Comparison of ENCODE assay signal across 8 cellular contexts in genomic region chr16:85935957-85936760, GRCh38. TPM values are rescaled to one million over a fixed set of nuclear protein-coding genes. Genes with fewer than 3 reads are reported as not detected.
DNase-seq lines count a peak whose midpoint lies in the region; ATAC-seq lines count a peak whose summit lies in the region.

No MANE protein-coding gene starts in this region.

- no peaks in the 10 kb centered on the region for H3K79me1 ChIP-seq in mesenchymal stem cell (replicated peaks; ENCODE audit: low read length, poor library complexity, severe bottlenecking)

- H3K9me3 ChIP-seq in thymus (ENCODE audit: control insufficient read depth) = peaks cover 1% of the 10 kb centered on the region
- H3K9me3 ChIP-seq in right cardiac atrium (ENCODE audit: control insufficient read depth, low read length) = no peaks in the 10 kb centered on the region
- H3K9me3 ChIP-seq in mesenchymal stem cell (ENCODE audit: control insufficient read depth, low read length) = no peaks in the 10 kb centered on the region

- no peak overlapping the region for H4K8ac ChIP-seq in mesenchymal stem cell (ENCODE audit: low read length)

- no peak overlapping the region for H4K91ac ChIP-seq in mesenchymal stem cell (ENCODE audit: low read length)

- no peak overlapping the region for H2AK5ac ChIP-seq in mesenchymal stem cell (ENCODE audit: low read length, severe bottlenecking)

- H3K27ac ChIP-seq in thymus (ENCODE audit: low read depth) = peak overlapping the region; percentile 90
- H3K27ac ChIP-seq in right cardiac atrium (ENCODE audit: low read length) = no peak overlapping the region
- H3K27ac ChIP-seq in mesenchymal stem cell (ENCODE audit: low read length, poor library complexity, severe bottlenecking) = no peak overlapping the region

- H2BK12ac ChIP-seq in mesenchymal stem cell (ENCODE audit: low read length in 2 of 2) = no peak overlapping the region

- H3K23ac ChIP-seq in mesenchymal stem cell (ENCODE audit: low read length in 2 of 2) = no peak overlapping the region

- no peak overlapping the region for H3K18ac ChIP-seq in mesenchymal stem cell (ENCODE audit: low read depth in 1 of 2, low read length in 2 of 2)

- no peak overlapping the region for H3K4me2 ChIP-seq in mesenchymal stem cell (ENCODE audit: low read length, poor library complexity, severe bottlenecking)

- no peak overlapping the region for H2BK5ac ChIP-seq in mesenchymal stem cell (ENCODE audit: low read depth, low read length, poor library complexity, severe bottlenecking)

- H2BK120ac ChIP-seq in mesenchymal stem cell (ENCODE audit: low read depth, low read length) = no peak overlapping the region

- peak; percentile 70 for ATAC-seq in GM19372 (IDR thresholded peaks at IDR 0.05; ENCODE audit: low read depth, unreplicated experiment)
- peak; percentile 66 for ATAC-seq in HG03432 (IDR thresholded peaks at IDR 0.05; ENCODE audit: unreplicated experiment)
- ATAC-seq in left colon = peak; percentile 32
- ATAC-seq in right cardiac atrium = no peak

- H3K9ac ChIP-seq in mesenchymal stem cell (ENCODE audit: low read length) = no peak overlapping the region

- H3K27me3 ChIP-seq in thymus (ENCODE audit: control insufficient read depth, insufficient read depth) = no peaks in the 10 kb centered on the region
- H3K27me3 ChIP-seq in right cardiac atrium (ENCODE audit: control insufficient read depth, insufficient read depth) = no peaks in the 10 kb centered on the region
- peaks cover 0 to 58% of the 10 kb centered on the region in 2 experiments for H3K27me3 ChIP-seq in mesenchymal stem cell (ENCODE audit: control insufficient read depth in 1 of 2, insufficient read depth in 1 of 2, low read length in 2 of 2)

- WGBS in thymus = 8% methylated on average over 22 of the region's 22 CpGs
- WGBS in right cardiac atrium = 53% methylated on average over 22 of the region's 22 CpGs
- WGBS in mesenchymal stem cell = 81% methylated on average over 21 of the region's 22 CpGs

- no peak overlapping the region for H3K14ac ChIP-seq in mesenchymal stem cell (ENCODE audit: low read length in 2 of 2)

- H2AFZ ChIP-seq in mesenchymal stem cell (ENCODE audit: low read depth, low read length) = no peak overlapping the region

- DNase-seq in activated CD4-positive, alpha-beta T cell treated with anti-CD3 and anti-CD28 coated beads for 4 hours = peak; percentile 72 to 80
- DNase-seq in left colon (no peak), NCI-H345 treated with DMSO at 0.1 percent for 48 hours (lab: John Stamatoyannopoulos, UW; ENCODE audit: unreplicated experiment) (no peak), right cardiac atrium (no peak), mesenchymal stem cell (no peak)

- intact Hi-C loops in left colon (cut with DNase I, micrococcal nuclease) = no loop called here
- intact Hi-C loops in right cardiac atrium (cut with DNase I) = no loop called here

- H3K4me1 ChIP-seq in thymus (ENCODE audit: control insufficient read depth, insufficient read depth, low read length) (peaks cover 10% of the 10 kb centered on the region), right cardiac atrium (ENCODE audit: control insufficient read depth, insufficient read depth, low read length) (no peaks in the 10 kb centered on the region), mesenchymal stem cell (ENCODE audit: control insufficient read depth, insufficient read depth, low read depth, low read length) (no peaks in the 10 kb centered on the region)

- H3K36me3 ChIP-seq in thymus (ENCODE audit: control insufficient read depth, insufficient read depth) (no peaks in the 10 kb centered on the region), mesenchymal stem cell (ENCODE audit: control insufficient read depth in 1 of 2, insufficient read depth in 2 of 2, low read depth in 1 of 2, low read length in 2 of 2) (no peaks in the 10 kb centered on the region)

- H3K4ac ChIP-seq in mesenchymal stem cell (ENCODE audit: low read depth in 1 of 2, low read length in 2 of 2) = no peak overlapping the region

- no peak overlapping the region for H2BK15ac ChIP-seq in mesenchymal stem cell (ENCODE audit: low read depth, poor library complexity, severe bottlenecking)

- peak overlapping the region; percentile 30 for H3K4me3 ChIP-seq in thymus (ENCODE audit: low read length)
- no peak overlapping the region for H3K4me3 ChIP-seq in right cardiac atrium (ENCODE audit: low read length)
- H3K4me3 ChIP-seq in mesenchymal stem cell (ENCODE audit: insufficient read depth in 1 of 2, low read depth in 1 of 2, low read length in 2 of 2) = no peak overlapping the region

RNA-seq across cellular contexts. Expression of gene IRF8, which starts 37.2 kb away (rescaled TPM):
- total RNA-seq in left colon (10 to 100 TPM; 41.9 to 48.7 TPM), right cardiac atrium (1 to 10 TPM; 5.0 to 9.2 (median 5.9) TPM)
- polyA plus RNA-seq in thymus (38.8 TPM), right cardiac atrium (1.6 TPM)
- 0.21 TPM for polyA plus RNA-seq in mesenchymal stem cell (2013, experiment 1 of 2)
- polyA plus RNA-seq in mesenchymal stem cell (2013, experiment 2 of 2) = 0.08 TPM

Comparison
In these comparisons a context has a peak if more than half of its experiments do, and no peak if none do; other contexts are left out.
1. ATAC-seq: peak in GM19372 (single experiment), HG03432 (single experiment) and left colon (single experiment); none in right cardiac atrium (0 of 2).
2. DNase-seq: peak in activated CD4-positive, alpha-beta T cell treated with anti-CD3 and anti-CD28 coated beads for 4 hours (2 of 2); none in left colon (0 of 2), NCI-H345 treated with DMSO at 0.1 percent for 48 hours (single experiment), right cardiac atrium (0 of 3) and mesenchymal stem cell (single experiment).
3. RNA of gene IRF8, which starts 37.2 kb away (total RNA-seq): 41.9 to 48.7 TPM in left colon; 5.0 to 9.2 TPM in right cardiac atrium; every median in the first group is over 4 times any median in the second.